ENCODE assay signal across 8 cellular contexts in the genomic region with DNA sequence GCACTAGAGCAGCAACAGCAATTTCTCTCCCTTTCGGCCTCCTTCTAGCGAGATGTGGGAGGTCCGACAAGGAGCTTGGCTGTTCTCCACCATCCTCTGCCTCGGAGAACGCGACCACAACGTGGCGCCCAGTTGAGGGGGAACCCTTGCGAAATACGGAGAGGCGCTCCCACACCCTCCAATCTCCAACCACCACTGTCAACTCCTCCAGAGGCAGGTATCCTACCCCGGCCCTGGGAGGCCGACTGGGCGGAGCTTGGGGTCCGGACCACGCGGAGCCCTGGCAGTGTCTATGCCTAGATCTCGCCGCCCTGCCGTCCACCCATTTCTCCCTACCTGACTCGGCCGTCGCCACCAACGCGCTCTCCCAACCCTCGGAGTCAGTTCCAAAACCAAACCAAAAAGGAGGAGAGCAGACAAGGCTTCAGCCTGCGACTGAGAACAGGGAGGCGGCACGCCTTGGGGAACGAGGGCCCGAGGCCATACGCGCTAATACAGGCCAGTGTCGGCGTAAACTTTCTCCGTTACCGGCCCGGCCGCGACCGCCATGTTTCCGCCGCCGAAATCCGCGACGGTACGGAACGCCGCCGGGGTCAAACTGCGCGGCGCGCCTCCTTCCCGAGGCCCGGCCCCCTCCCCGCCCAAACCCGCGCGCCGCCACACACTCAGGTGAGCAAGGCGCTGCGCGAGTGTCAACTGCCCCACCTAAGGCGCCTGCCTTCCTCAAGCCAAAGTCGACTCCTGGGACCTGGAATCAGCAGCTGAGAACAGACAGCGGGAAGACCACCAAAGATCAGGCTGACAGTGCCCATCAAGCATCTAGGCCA. TPM values are rescaled to one million over a fixed set of nuclear protein-coding genes. Genes with fewer than 3 reads are reported as not detected.
A peak's percentile ranks its signal among the peaks of the same experiment; 100 is the strongest.
DNase-seq lines count a peak whose midpoint lies in the region; ATAC-seq and TF ChIP-seq lines count a peak whose summit lies in the region.

A gene with protein sequence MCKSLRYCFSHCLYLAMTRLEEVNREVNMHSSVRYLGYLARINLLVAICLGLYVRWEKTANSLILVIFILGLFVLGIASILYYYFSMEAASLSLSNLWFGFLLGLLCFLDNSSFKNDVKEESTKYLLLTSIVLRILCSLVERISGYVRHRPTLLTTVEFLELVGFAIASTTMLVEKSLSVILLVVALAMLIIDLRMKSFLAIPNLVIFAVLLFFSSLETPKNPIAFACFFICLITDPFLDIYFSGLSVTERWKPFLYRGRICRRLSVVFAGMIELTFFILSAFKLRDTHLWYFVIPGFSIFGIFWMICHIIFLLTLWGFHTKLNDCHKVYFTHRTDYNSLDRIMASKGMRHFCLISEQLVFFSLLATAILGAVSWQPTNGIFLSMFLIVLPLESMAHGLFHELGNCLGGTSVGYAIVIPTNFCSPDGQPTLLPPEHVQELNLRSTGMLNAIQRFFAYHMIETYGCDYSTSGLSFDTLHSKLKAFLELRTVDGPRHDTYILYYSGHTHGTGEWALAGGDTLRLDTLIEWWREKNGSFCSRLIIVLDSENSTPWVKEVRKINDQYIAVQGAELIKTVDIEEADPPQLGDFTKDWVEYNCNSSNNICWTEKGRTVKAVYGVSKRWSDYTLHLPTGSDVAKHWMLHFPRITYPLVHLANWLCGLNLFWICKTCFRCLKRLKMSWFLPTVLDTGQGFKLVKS (minus strand): TSS at position 570 of the 827 bp plus-strand sequence. CDS start 5,568 bp downstream, outside the sequence.

- POLR2A ChIA-PET in activated CD8-positive, alpha-beta T cell treated with anti-CD3 and anti-CD28 coated beads, Interleukin-2, amount 10 ng/mL, durations not matched to agents 7 days and 5 days (lab: Charles Lee), result interaction anchor here (0.7 to 2.0 kb wide), 4 partner anchors 22 to 339 kb away, joined by 3 to 6 read pairs (median 3); no protein-coding TSS in a partner anchor

- peaks cover 30% of the 10 kb centered on the region for H3K4me1 Mint-ChIP-seq in activated CD8-positive, alpha-beta T cell treated with anti-CD3 and anti-CD28 coated beads, Interleukin-2, amount 10 ng/mL, durations not matched to agents 7 days and 5 days (ENCODE audit: low read depth)

- peak; percentile 77 for DNase-seq in CD1c-positive myeloid dendritic cell (ENCODE audit: extremely low spot score)
- peak; percentile 74 for DNase-seq in NCI-H82 treated with DMSO at 0.1 percent for 48 hours (lab: John Stamatoyannopoulos, UW; ENCODE audit: unreplicated experiment)
- peak; percentile 87 for DNase-seq in activated CD8-positive, alpha-beta T cell treated with anti-CD3 and anti-CD28 coated beads, Interleukin-2, amount 10 ng/mL, durations not matched to agents 7 days and 5 days
- peak; percentile 90 for DNase-seq in lower lobe of right lung
- DNase-seq in stimulated activated CD4-positive, alpha-beta T cell treated with anti-CD3 and anti-CD28 coated beads, TNF-alpha, amount 100 ng/mL, for 1 hour (ENCODE audit: low read depth in 3 of 3, low spot score in 1 of 3), result peak; percentile 54 to 84 (median 68)

- H3K27me3 Mint-ChIP-seq in activated CD8-positive, alpha-beta T cell treated with anti-CD3 and anti-CD28 coated beads, Interleukin-2, amount 10 ng/mL, durations not matched to agents 7 days and 5 days (ENCODE audit: low read depth), result no peaks in the 10 kb centered on the region

- peak within 1 kb of the TSS; percentile 71 for H3K4me3 ChIP-seq in ectodermal cell (ENCODE audit: insufficient read depth, low read depth, low read length)
- peak within 1 kb of the TSS; percentile 82 for H3K4me3 ChIP-seq in lower lobe of right lung

- H3K4me1 ChIP-seq in ectodermal cell (ENCODE audit: control insufficient read depth, insufficient read depth, low read length) (no peaks in the 10 kb centered on the region), lower lobe of right lung (peaks cover 21% of the 10 kb centered on the region)

- H3K27me3 ChIP-seq in ectodermal cell (ENCODE audit: control insufficient read depth, insufficient read depth, low read length, poor library complexity, severe bottlenecking) (no peaks in the 10 kb centered on the region), lower lobe of right lung (ENCODE audit: low read depth) (no peaks in the 10 kb centered on the region)

- no peaks in the 10 kb centered on the region for H3K9me3 Mint-ChIP-seq in activated CD8-positive, alpha-beta T cell treated with anti-CD3 and anti-CD28 coated beads, Interleukin-2, amount 10 ng/mL, durations not matched to agents 7 days and 5 days (ENCODE audit: insufficient read depth)

- intact Hi-C loops in lower lobe of right lung (cut with DNase I), result no loop called here

- H3K27ac ChIP-seq in ectodermal cell (ENCODE audit: insufficient read depth, low read depth, low read length, poor library complexity, severe bottlenecking) (peak within 1 kb of the TSS; percentile 87), lower lobe of right lung (peak within 1 kb of the TSS; percentile 93)

- 1% methylated on average over 68 of the region's 68 CpGs for WGBS in ectodermal cell, 2 experiments

- CTCF ChIA-PET in activated CD8-positive, alpha-beta T cell treated with anti-CD3 and anti-CD28 coated beads, Interleukin-2, amount 10 ng/mL, durations not matched to agents 7 days and 5 days (lab: Charles Lee), result no interaction called here

- H3K4me3 Mint-ChIP-seq in activated CD8-positive, alpha-beta T cell treated with anti-CD3 and anti-CD28 coated beads, Interleukin-2, amount 10 ng/mL, durations not matched to agents 7 days and 5 days, result peak within 1 kb of the TSS; percentile 94

- H3K9me3 ChIP-seq in ectodermal cell (ENCODE audit: control insufficient read depth, low read length), result no peaks in the 10 kb centered on the region
- H3K9me3 ChIP-seq in lower lobe of right lung, result no peaks in the 10 kb centered on the region

- ATAC-seq in GM19372 (IDR thresholded peaks at IDR 0.05; ENCODE audit: low read depth, unreplicated experiment) (peak; percentile 75), HG03558 (IDR thresholded peaks at IDR 0.05; ENCODE audit: extremely low read depth, unreplicated experiment) (peak; percentile 68), lower lobe of right lung (peak; percentile 96 to 98)
- ATAC-seq in activated CD8-positive, alpha-beta T cell treated with anti-CD3 and anti-CD28 coated beads, Interleukin-2, amount 10 ng/mL, durations not matched to agents 7 days and 5 days, result peak; percentile 91

- H3K36me3 ChIP-seq in ectodermal cell (ENCODE audit: control insufficient read depth, insufficient read depth, low read length) (no peaks in the 10 kb centered on the region), lower lobe of right lung (no peaks in the 10 kb centered on the region)

- peaks cover 12% of the 10 kb centered on the region for H3K36me3 Mint-ChIP-seq in activated CD8-positive, alpha-beta T cell treated with anti-CD3 and anti-CD28 coated beads, Interleukin-2, amount 10 ng/mL, durations not matched to agents 7 days and 5 days (ENCODE audit: low read depth)

- H3K27ac Mint-ChIP-seq in activated CD8-positive, alpha-beta T cell treated with anti-CD3 and anti-CD28 coated beads, Interleukin-2, amount 10 ng/mL, durations not matched to agents 7 days and 5 days, result peak within 1 kb of the TSS; percentile 92

- no peak for TF ChIP-seq CTCF in lower lobe of right lung (IDR thresholded peaks at IDR 0.05)

RNA-seq across cellular contexts. Expression of the gene that starts here (rescaled TPM):
- 10 to 100 TPM; 11.7 to 13.3 TPM for total RNA-seq in activated CD8-positive, alpha-beta T cell treated with anti-CD3 and anti-CD28 coated beads, Interleukin-2, amount 10 ng/mL, durations not matched to agents 7 days and 5 days
- 18.4 TPM for polyA plus RNA-seq in ectodermal cell (2013, experiment 1 of 4)
- polyA plus RNA-seq in ectodermal cell (2013, experiment 2 of 4), result 19.4 TPM
- 16.8 TPM for polyA plus RNA-seq in ectodermal cell (2013, experiment 3 of 4)
- polyA plus RNA-seq in ectodermal cell (2013, experiment 4 of 4), result 17.9 TPM
- 24.9 TPM for total RNA-seq in lower lobe of right lung

Comparison
In these comparisons a context has a peak if more than half of its experiments do, and no peak if none do; other contexts are left out.
1. Peak in every context shown above with its lines: DNase-seq, ATAC-seq, H3K4me3 ChIP-seq and H3K27ac ChIP-seq.